9 cellular contexts compared by ENCODE assay signal in the genomic region with DNA sequence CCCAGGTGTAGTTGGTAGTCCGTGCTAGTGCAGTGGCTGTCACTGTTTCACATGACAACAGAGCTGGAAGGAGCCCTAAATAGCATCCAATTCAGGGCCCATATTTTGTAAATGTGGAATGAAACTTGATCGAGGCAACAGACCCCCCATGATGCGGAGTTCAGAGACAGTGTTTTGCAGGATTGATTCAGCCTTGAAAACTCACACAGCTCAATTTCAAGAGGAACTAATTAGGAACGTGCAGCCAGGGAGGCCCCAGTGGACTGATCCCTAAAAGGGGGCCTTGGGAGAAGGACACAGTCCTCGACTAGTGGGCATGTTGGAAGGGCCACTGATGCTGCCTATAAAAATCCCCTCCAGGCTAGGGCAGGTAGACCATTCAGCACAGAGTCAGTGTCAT.
"Had no signal": no experiment of that assay in that cellular context is flagged by ENCODE, and none has a peak within 500 bp of the region (broad histone marks: within the 10 kb centered on the region; RNA-seq: fewer than 3 reads in every experiment).

No MANE protein-coding gene starts in this region.

- DNase-seq: GOT3, H7, HFFc6, KBM-7 had no signal

- H3K36me3 Mint-ChIP-seq: IgD-negative memory B cell had no signal

- H3K27ac ChIP-seq: HL-60 had no signal

- H3K27ac Mint-ChIP-seq: HFFc6, IgD-negative memory B cell had no signal

- H3K4me3 ChIP-seq: HAP-1 had no signal

- H3K4me3 Mint-ChIP-seq: HFFc6, IgD-negative memory B cell had no signal

- H3K9me3 ChIP-seq: HAP-1 had no signal

- H3K4me1 Mint-ChIP-seq: IgD-negative memory B cell had no signal

- H3K9me3 Mint-ChIP-seq: HFFc6, IgD-negative memory B cell had no signal

- ATAC-seq: HCT116, HepG2 had no signal

- H3K4me1 ChIP-seq: HAP-1 had no signal

- H3K36me3 ChIP-seq: HAP-1 had no signal
